In genomic region chr15:98548172-98548971, GRCh38 we compare ENCODE assay signal across 8 cellular contexts.
A peak's percentile ranks its signal among the peaks of the same experiment; 100 is the strongest.
DNase-seq lines count a peak whose midpoint lies in the region; ATAC-seq, FAIRE-seq and TF ChIP-seq lines count a peak whose summit lies in the region.

No MANE protein-coding gene starts in this region.

- DNase-seq in AG04449 (ENCODE audit: low read depth, low spot score) (no peak), HTR-8/SVneo (ENCODE audit: insufficient read length, low spot score) (peak; percentile 75), epithelial cell of prostate (ENCODE audit: low read depth, low spot score) (no peak)
- DNase-seq in activated CD8-positive, alpha-beta memory T cell treated with anti-CD3 and anti-CD28 coated beads for 4 hours (ENCODE audit: low read depth in 2 of 2), result peak; percentile 9 to 11
- DNase-seq in stimulated activated CD8-positive, alpha-beta memory T cell treated with anti-CD3 and anti-CD28 coated beads, Interleukin-12 subunit alpha, Interleukin-12 subunit beta, amount 100 ng/mL, for 4 hours (ENCODE audit: low read depth), result peak; percentile 22

- FAIRE-seq in HTR-8/SVneo (lab: Jason Lieb, UNC), result peak; percentile 88

- peak; percentile 20 for TF ChIP-seq CTCF in AG04449 (IDR thresholded peaks at IDR 0.05; ENCODE audit: insufficient read depth, low read length, missing control alignments)

- 0% methylated on average over 52 to 59 of the region's 63 CpGs for WGBS in mesodermal cell (ENCODE audit: insufficient coverage in 2 of 2), 2 experiments

- H3K27ac ChIP-seq in epithelial cell of prostate, result peak overlapping the region; percentile 53
- H3K27ac ChIP-seq in mesodermal cell (ENCODE audit: low read depth, low read length, severe bottlenecking), result peak overlapping the region; percentile 69

- POLR2A ChIA-PET in AG04449 (lab: Yijun Ruan, JAX), result no interaction called here

- ATAC-seq in HG03095 (IDR thresholded peaks at IDR 0.05; ENCODE audit: unreplicated experiment), result no peak
- ATAC-seq in HG03439 (IDR thresholded peaks at IDR 0.05; ENCODE audit: unreplicated experiment), result no peak

- CTCF ChIA-PET in AG04449 (lab: Yijun Ruan, JAX), result interaction anchor here (0.8 to 1.6 kb wide), 3 partner anchors 13 to 98 kb away, joined by 3 to 8 read pairs (median 4); no protein-coding TSS in a partner anchor

- no peaks in the 10 kb centered on the region for H3K4me1 ChIP-seq in mesodermal cell (ENCODE audit: control insufficient read depth, insufficient read depth, low read length, poor library complexity, severe bottlenecking)

- no peaks in the 10 kb centered on the region for H3K9me3 ChIP-seq in mesodermal cell (ENCODE audit: control insufficient read depth, low read length)

- peak overlapping the region; percentile 63 for H3K4me3 ChIP-seq in AG04449 (ENCODE audit: low read depth, low read length)
- peak overlapping the region; percentile 49 for H3K4me3 ChIP-seq in mesodermal cell (ENCODE audit: extremely low read depth, insufficient read depth, low read length, poor library complexity, severe bottlenecking)

- H3K36me3 ChIP-seq in mesodermal cell (ENCODE audit: control insufficient read depth, insufficient read depth, low read length), result no peaks in the 10 kb centered on the region

Comparison
In these comparisons a context has a peak if more than half of its experiments do, and no peak if none do; other contexts are left out.
1. DNase-seq: peak in HTR-8/SVneo (single experiment), activated CD8-positive, alpha-beta memory T cell treated with anti-CD3 and anti-CD28 coated beads for 4 hours (2 of 2) and stimulated activated CD8-positive, alpha-beta memory T cell treated with anti-CD3 and anti-CD28 coated beads, Interleukin-12 subunit alpha, Interleukin-12 subunit beta, amount 100 ng/mL, for 4 hours (single experiment); none in AG04449 (single experiment) and epithelial cell of prostate (single experiment).